13 cellular contexts compared by ENCODE assay signal in genomic region chr12:3061129-3061857, GRCh38. TPM values are rescaled to one million over a fixed set of nuclear protein-coding genes. Genes with fewer than 3 reads are reported as not detected.
DNase-seq lines count a peak whose midpoint lies in the region; ATAC-seq and TF ChIP-seq lines count a peak whose summit lies in the region.
"Had no signal": no experiment of that assay in that cellular context is flagged by ENCODE, and none has a peak within 500 bp of the region (broad histone marks: within the 10 kb centered on the region; RNA-seq: fewer than 3 reads in every experiment).

No MANE protein-coding gene starts in this region.

- no peak for ATAC-seq in HG02884 (IDR thresholded peaks at IDR 0.05; ENCODE audit: unreplicated experiment)
- ATAC-seq: esophagus mucosa had no signal

- peaks cover 4% of the 10 kb centered on the region; the same call in 1 of the 2 replicates for H3K27me3 ChIP-seq in MG63
- H3K27me3 ChIP-seq: ovary had no signal

- no peak overlapping the region for H3K4me3 Mint-ChIP-seq in chondrocyte (ENCODE audit: unreplicated experiment)
- no peak overlapping the region for H3K4me3 Mint-ChIP-seq in activated CD4-positive, alpha-beta memory T cell treated with anti-CD3 and anti-CD28 coated beads, Interleukin-2, amount 10 ng/mL, durations not matched to agents 7 days and 5 days

- peaks cover 9% of the 10 kb centered on the region for H3K9me3 Mint-ChIP-seq in chondrocyte (ENCODE audit: low read depth)
- no peaks in the 10 kb centered on the region for H3K9me3 Mint-ChIP-seq in activated CD4-positive, alpha-beta memory T cell treated with anti-CD3 and anti-CD28 coated beads, Interleukin-2, amount 10 ng/mL, durations not matched to agents 7 days and 5 days

- no peaks in the 10 kb centered on the region for H3K27me3 Mint-ChIP-seq in chondrocyte (ENCODE audit: low read depth)
- H3K27me3 Mint-ChIP-seq in activated CD4-positive, alpha-beta memory T cell treated with anti-CD3 and anti-CD28 coated beads, Interleukin-2, amount 10 ng/mL, durations not matched to agents 7 days and 5 days, result peaks cover 31% of the 10 kb centered on the region

- POLR2A ChIA-PET in activated CD4-positive, alpha-beta memory T cell treated with anti-CD3 and anti-CD28 coated beads, Interleukin-2, amount 10 ng/mL, durations not matched to agents 7 days and 5 days (lab: Charles Lee), result no interaction called here

- H3K9me3 ChIP-seq in MG63, result peaks cover 7% of the 10 kb centered on the region
- H3K9me3 ChIP-seq: ovary had no signal

- no peak overlapping the region for H3K4me3 ChIP-seq in MG63
- H3K4me3 ChIP-seq: ovary had no signal

- H3K36me3 Mint-ChIP-seq in chondrocyte (ENCODE audit: low read depth), result peaks cover 4% of the 10 kb centered on the region
- no peaks in the 10 kb centered on the region for H3K36me3 Mint-ChIP-seq in activated CD4-positive, alpha-beta memory T cell treated with anti-CD3 and anti-CD28 coated beads, Interleukin-2, amount 10 ng/mL, durations not matched to agents 7 days and 5 days (ENCODE audit: low read depth)

- peak overlapping the region; percentile 10 for H3K27ac Mint-ChIP-seq in chondrocyte (ENCODE audit: unreplicated experiment)
- H3K27ac Mint-ChIP-seq in activated CD4-positive, alpha-beta memory T cell treated with anti-CD3 and anti-CD28 coated beads, Interleukin-2, amount 10 ng/mL, durations not matched to agents 7 days and 5 days, result no peak overlapping the region

- peak; percentile 87 for DNase-seq in AG08395 (ENCODE audit: low spot score)
- DNase-seq in MG63, result peak; percentile 67
- no peak for DNase-seq in chondrocyte (ENCODE audit: low spot score)
- DNase-seq in mucosa of gallbladder (ENCODE audit: low spot score), result peak; percentile 27
- DNase-seq in T-helper 2 cell, result no peak
- DNase-seq in globus pallidus (ENCODE audit: low spot score), result no peak
- no peak for DNase-seq in activated CD4-positive, alpha-beta memory T cell treated with anti-CD3 and anti-CD28 coated beads, Interleukin-2, amount 10 ng/mL, durations not matched to agents 7 days and 5 days
- DNase-seq: central memory CD4-positive, alpha-beta T cell; NCI-H1436 treated with DMSO at 0.1 percent for 48 hours; NCI-H526 treated with DMSO at 0.1 percent for 48 hours; ovary had no signal

- TF ChIP-seq CTCF in chondrocyte (IDR thresholded peaks at IDR 0.05), result no peak

- no peaks in the 10 kb centered on the region for H3K36me3 ChIP-seq in MG63
- H3K36me3 ChIP-seq: ovary had no signal

- H3K4me1 Mint-ChIP-seq in chondrocyte (ENCODE audit: low read depth), result peaks cover 21% of the 10 kb centered on the region
- peaks cover 9% of the 10 kb centered on the region for H3K4me1 Mint-ChIP-seq in activated CD4-positive, alpha-beta memory T cell treated with anti-CD3 and anti-CD28 coated beads, Interleukin-2, amount 10 ng/mL, durations not matched to agents 7 days and 5 days

- CTCF ChIA-PET in activated CD4-positive, alpha-beta memory T cell treated with anti-CD3 and anti-CD28 coated beads, Interleukin-2, amount 10 ng/mL, durations not matched to agents 7 days and 5 days (lab: Charles Lee), result interaction anchor here (3.5 kb wide), 1 partner anchor 12 kb away, joined by 13 read pairs; no protein-coding TSS in a partner anchor

RNA-seq across cellular contexts. Expression of gene TSPAN9, which starts 15.9 kb away (rescaled TPM):
- total RNA-seq in MG63 (2014; rRNA removed; shearing (Covaris generic); ENCODE audit: low replicate concordance), result 25.8 and 31.0 TPM in 2 replicates
- 50.4 to 98.1 TPM (median 54.4 TPM) in 3 replicates for total RNA-seq in chondrocyte
- total RNA-seq in mucosa of gallbladder, result 38.7 TPM
- under 1 TPM; 0.18 to 0.28 TPM for total RNA-seq in activated CD4-positive, alpha-beta memory T cell treated with anti-CD3 and anti-CD28 coated beads, Interleukin-2, amount 10 ng/mL, durations not matched to agents 7 days and 5 days

Comparison
In these comparisons a context has a peak if more than half of its experiments do, and no peak if none do; other contexts are left out.
1. DNase-seq: peak in AG08395 (single experiment), MG63 (single experiment) and mucosa of gallbladder (single experiment); none in chondrocyte (single experiment), T-helper 2 cell (0 of 5), globus pallidus (single experiment) and activated CD4-positive, alpha-beta memory T cell treated with anti-CD3 and anti-CD28 coated beads, Interleukin-2, amount 10 ng/mL, durations not matched to agents 7 days and 5 days (single experiment).
2. RNA of gene TSPAN9, which starts 15.9 kb away (total RNA-seq): 50.4 to 98.1 TPM in chondrocyte, 38.7 TPM in mucosa of gallbladder (single experiment) and 25.8 to 31.0 TPM in MG63; 0.18 to 0.28 TPM in activated CD4-positive, alpha-beta memory T cell treated with anti-CD3 and anti-CD28 coated beads, Interleukin-2, amount 10 ng/mL, durations not matched to agents 7 days and 5 days; every median in the first group is over 10 times any median in the second.